ENCODE assay signal across 15 cellular contexts in the genomic region with DNA sequence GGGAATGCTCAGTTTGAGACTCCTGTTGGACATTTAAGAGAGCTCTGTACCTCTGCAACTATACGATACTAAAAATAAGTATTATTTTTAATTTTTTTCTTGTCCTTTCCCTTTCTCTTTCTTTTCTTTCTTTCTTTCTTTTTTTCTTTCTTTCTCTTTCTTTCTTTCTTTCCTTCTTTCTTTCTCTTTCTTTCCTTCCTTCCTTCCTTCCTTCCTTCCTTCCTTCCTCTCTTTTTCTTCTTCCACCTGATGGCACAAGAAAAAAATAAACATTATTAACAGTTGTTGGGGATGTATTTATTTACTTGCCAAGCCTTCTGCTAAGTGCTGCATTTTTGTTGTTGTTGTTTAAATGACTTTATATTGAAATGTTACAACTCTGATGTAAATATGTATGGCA. TPM values are rescaled to one million over a fixed set of nuclear protein-coding genes. Genes with fewer than 3 reads are reported as not detected.
DNase-seq lines count a peak whose midpoint lies in the region; ATAC-seq, FAIRE-seq and TF ChIP-seq lines count a peak whose summit lies in the region.
"Had no signal": no experiment of that assay in that cellular context is flagged by ENCODE, and none has a peak within 500 bp of the region (broad histone marks: within the 10 kb centered on the region; RNA-seq: fewer than 3 reads in every experiment).

No MANE protein-coding gene starts in this region.

- peak overlapping the region; percentile 36 for H3K27ac Mint-ChIP-seq in HFFc6
- H3K27ac Mint-ChIP-seq: GM23338 had no signal

- no peaks in the 10 kb centered on the region for H3K27me3 Mint-ChIP-seq in HFFc6 (ENCODE audit: insufficient read depth)
- H3K27me3 Mint-ChIP-seq: CD8-positive, alpha-beta memory T cell had no signal

- H3K4me1 Mint-ChIP-seq in HFFc6 (ENCODE audit: low read depth): peaks cover 95% of the 10 kb centered on the region

- TF ChIP-seq CTCF in left ventricle myocardium inferior (IDR thresholded peaks at IDR 0.05; ENCODE audit: borderline replicate concordance) (no peak), right atrium auricular region (IDR thresholded peaks at IDR 0.05) (no peak), HFFc6 (IDR thresholded peaks at IDR 0.05) (no peak), K562 (IDR thresholded peaks at IDR 0.05 in 2 of 3, conservative IDR thresholded peaks at IDR 0.05 in 1 of 3; ENCODE audit: insufficient read depth in 2 of 3, low read depth in 1 of 3, low read length in 3 of 3) (no peak)

- no peak for TF ChIP-seq EP300 in K562 (IDR thresholded peaks at IDR 0.05; ENCODE audit: low read length)

- H3K9me1 ChIP-seq in K562 (ENCODE audit: control insufficient read depth, insufficient read depth, low read length): no peaks in the 10 kb centered on the region

- H3K9me3 ChIP-seq in left ventricle myocardium inferior (replicated peaks) (no peaks in the 10 kb centered on the region), right atrium auricular region (no peaks in the 10 kb centered on the region), K562 (replicated peaks; ENCODE audit: control insufficient read depth, insufficient read depth, low read depth, low read length) (no peaks in the 10 kb centered on the region), MG63 (no peaks in the 10 kb centered on the region)
- H3K9me3 ChIP-seq: Caco-2 had no signal

- no peak overlapping the region for H3K4me2 ChIP-seq in K562 (ENCODE audit: insufficient read depth, low read length)
- H3K4me2 ChIP-seq: GM23338 had no signal

- peaks cover 38% of the 10 kb centered on the region for H3K36me3 Mint-ChIP-seq in HFFc6 (ENCODE audit: low read depth)

- no peak overlapping the region for H3K4me3 ChIP-seq in left ventricle myocardium inferior
- no peak overlapping the region for H3K4me3 ChIP-seq in right atrium auricular region
- no peak overlapping the region for H3K4me3 ChIP-seq in K562
- H3K4me3 ChIP-seq in MG63: no peak overlapping the region
- H3K4me3 ChIP-seq: GM23338 had no signal

- H3K79me2 ChIP-seq in K562 (ENCODE audit: control insufficient read depth, insufficient read depth, low read length): no peaks in the 10 kb centered on the region

- H3K36me3 ChIP-seq in left ventricle myocardium inferior: no peaks in the 10 kb centered on the region
- H3K36me3 ChIP-seq in right atrium auricular region: no peaks in the 10 kb centered on the region
- no peaks in the 10 kb centered on the region for H3K36me3 ChIP-seq in K562 (ENCODE audit: control insufficient read depth, insufficient read depth, low read length)
- no peaks in the 10 kb centered on the region for H3K36me3 ChIP-seq in MG63

- FAIRE-seq in K562 (lab: Jason Lieb, UNC): no peak
- FAIRE-seq: A204.1, HepG2, HTR-8/SVneo had no signal

- H3K27ac ChIP-seq in left ventricle myocardium inferior (replicated peaks): peak overlapping the region; percentile 68
- no peak overlapping the region for H3K27ac ChIP-seq in right atrium auricular region
- no peak overlapping the region for H3K27ac ChIP-seq in K562 (ENCODE audit: extremely low read depth, low read depth, low read length)

- DNase-seq in left ventricle myocardium inferior: no peak
- no peak for DNase-seq in right atrium auricular region (ENCODE audit: low spot score)
- no peak for DNase-seq in HFFc6
- DNase-seq in K562 (ENCODE audit: extremely low read depth in 1 of 4, low spot score in 3 of 4): no peak
- DNase-seq in MG63: no peak
- DNase-seq: Caco-2; CD8-positive, alpha-beta memory T cell; DMS53; H7 had no signal

- no TSS peak for BruUV-seq in K562 (replicated peaks; lab: Mats Ljungman, UMichigan)

- TF ChIP-seq POLR2A in K562 (conservative IDR thresholded peaks at IDR 0.05): no peak

- CTCF ChIA-PET in K562 (lab: Yijun Ruan, JAX; ENCODE audit: low intra/inter-chr PET ratio): no interaction called here

- no peak overlapping the region for H3K4me3 Mint-ChIP-seq in HFFc6
- H3K4me3 Mint-ChIP-seq: CD8-positive, alpha-beta memory T cell; GM23338 had no signal

- no peaks in the 10 kb centered on the region for H4K20me1 ChIP-seq in K562 (replicated peaks; ENCODE audit: control insufficient read depth, insufficient read depth, low read length)

- 0% methylated on average over 1 of the region's 1 CpG for WGBS in K562 (ENCODE audit: insufficient coverage, low coverage, missing lambda C conversion rate)

- POLR2A ChIA-PET in K562 (lab: Yijun Ruan, JAX): no interaction called here

- in situ Hi-C loops in K562 (cut with MboI): no loop called here

- H3K27me3 ChIP-seq in left ventricle myocardium inferior (ENCODE audit: low read depth) (no peaks in the 10 kb centered on the region), right atrium auricular region (no peaks in the 10 kb centered on the region), K562 (ENCODE audit: control insufficient read depth in 2 of 2, insufficient read depth in 2 of 2, low read length in 2 of 2) (no peaks in the 10 kb centered on the region; a peak in 1 of 5 replicates), MG63 (no peaks in the 10 kb centered on the region)

- no peaks in the 10 kb centered on the region for H3K9me3 Mint-ChIP-seq in HFFc6
- H3K9me3 Mint-ChIP-seq: CD8-positive, alpha-beta memory T cell; GM23338 had no signal

- peaks cover 21% of the 10 kb centered on the region for H3K4me1 ChIP-seq in left ventricle myocardium inferior
- peaks cover 0 to 8% of the 10 kb centered on the region in 2 donors for H3K4me1 ChIP-seq in right atrium auricular region
- H3K4me1 ChIP-seq in K562 (replicated peaks in 1 of 2; ENCODE audit: control insufficient read depth in 2 of 2, insufficient read depth in 2 of 2, low read length in 2 of 2): no peaks in the 10 kb centered on the region
- H3K4me1 ChIP-seq: Caco-2 had no signal

- H2AFZ ChIP-seq in K562 (ENCODE audit: low read depth, low read length): no peak overlapping the region
- H2AFZ ChIP-seq: GM23338 had no signal

- no peak for TF ChIP-seq RAD21 in K562 (CRISPR knock-in tag; conservative IDR thresholded peaks at IDR 0.05 in 1 of 2, IDR thresholded peaks at IDR 0.05 in 1 of 2)

- ATAC-seq in K562 (no peak), HG02885 (IDR thresholded peaks at IDR 0.05; ENCODE audit: poor library complexity, unreplicated experiment) (no peak), GM18858 (IDR thresholded peaks at IDR 0.05; ENCODE audit: unreplicated experiment) (no peak)
- ATAC-seq: GM23338, HepG2 had no signal

- H3K9ac ChIP-seq in K562 (ENCODE audit: insufficient read depth in 1 of 2, low read depth in 2 of 2, low read length in 2 of 2): no peak overlapping the region

- intact Hi-C loops in left ventricle myocardium inferior (cut with micrococcal nuclease) (no loop called here), K562 (cut with micrococcal nuclease) (no loop called here)

TF ChIP-seq in K562, 482 proteins besides CTCF, POLR2A, EP300 and RAD21:
- TF ChIP-seq, protein P1, sequence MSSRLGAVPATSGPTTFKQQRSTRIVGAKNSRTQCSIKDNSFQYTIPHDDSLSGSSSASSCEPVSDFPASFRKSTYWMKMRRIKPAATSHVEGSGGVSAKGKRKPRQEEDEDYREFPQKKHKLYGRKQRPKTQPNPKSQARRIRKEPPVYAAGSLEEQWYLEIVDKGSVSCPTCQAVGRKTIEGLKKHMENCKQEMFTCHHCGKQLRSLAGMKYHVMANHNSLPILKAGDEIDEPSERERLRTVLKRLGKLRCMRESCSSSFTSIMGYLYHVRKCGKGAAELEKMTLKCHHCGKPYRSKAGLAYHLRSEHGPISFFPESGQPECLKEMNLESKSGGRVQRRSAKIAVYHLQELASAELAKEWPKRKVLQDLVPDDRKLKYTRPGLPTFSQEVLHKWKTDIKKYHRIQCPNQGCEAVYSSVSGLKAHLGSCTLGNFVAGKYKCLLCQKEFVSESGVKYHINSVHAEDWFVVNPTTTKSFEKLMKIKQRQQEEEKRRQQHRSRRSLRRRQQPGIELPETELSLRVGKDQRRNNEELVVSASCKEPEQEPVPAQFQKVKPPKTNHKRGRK (tag; IDR thresholded peaks at IDR 0.05): peak; percentile 83
- TF ChIP-seq, protein P2, sequence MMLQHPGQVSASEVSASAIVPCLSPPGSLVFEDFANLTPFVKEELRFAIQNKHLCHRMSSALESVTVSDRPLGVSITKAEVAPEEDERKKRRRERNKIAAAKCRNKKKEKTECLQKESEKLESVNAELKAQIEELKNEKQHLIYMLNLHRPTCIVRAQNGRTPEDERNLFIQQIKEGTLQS (IDR thresholded peaks at IDR 0.05): no peak
- TF ChIP-seq, protein P2 (CRISPR knock-in tag; conservative IDR thresholded peaks at IDR 0.05): no peak
- TF ChIP-seq, protein P3, sequence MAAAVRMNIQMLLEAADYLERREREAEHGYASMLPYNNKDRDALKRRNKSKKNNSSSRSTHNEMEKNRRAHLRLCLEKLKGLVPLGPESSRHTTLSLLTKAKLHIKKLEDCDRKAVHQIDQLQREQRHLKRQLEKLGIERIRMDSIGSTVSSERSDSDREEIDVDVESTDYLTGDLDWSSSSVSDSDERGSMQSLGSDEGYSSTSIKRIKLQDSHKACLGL (CRISPR knock-in tag; IDR thresholded peaks at IDR 0.05; ENCODE audit: borderline replicate concordance, poor library complexity, severe bottlenecking): no peak

RNA-seq across cellular contexts. Expression of a gene that starts 39.5 kb away (rescaled TPM):
- 31.8 TPM for total RNA-seq in left ventricle myocardium inferior
- 1 to 10 TPM; 3.1 to 3.8 TPM for total RNA-seq in right atrium auricular region
- total RNA-seq in HFFc6 (2021; fragmentation: NEBNext Ultra II Directional; extraction: Animal tissue kit (Norgen Biotek cat#: 25700)): 10 to 100 TPM; 46.1 to 54.5 (median 51.3) TPM
- not detected in 2 replicates for total RNA-seq in K562 (2011; cell fraction: chromatin; rRNA removed; ENCODE audit: low replicate concordance)
- not detected in 2 replicates for total RNA-seq in K562 (2011; cell fraction: nucleolus; rRNA removed)
- not detected in 2 replicates for total RNA-seq in K562 (2011; cell fraction: nucleoplasm; rRNA removed)
- not detected in 2 replicates for total RNA-seq in K562 (2014; rRNA removed)
- not detected in 2 replicates for total RNA-seq in K562 (2014; rRNA removed; fragmentation: Illumina TruSeq; extraction: Trizol)
- total RNA-seq in K562 (2015; rRNA removed; fragmentation: Illumina TruSeq; extraction: Trizol): not detected in 2 replicates
- 0.31 TPM in 2 replicates for total RNA-seq in K562 (2021)
- not detected in 2 replicates for polyA plus RNA-seq in K562 (2011; rRNA removed)
- polyA plus RNA-seq in K562 (2011; cell fraction: cytosol; rRNA removed): not detected in 2 replicates
- not detected in 2 replicates for polyA plus RNA-seq in K562 (2011; cell fraction: nucleus; rRNA removed)
- 0.03 and 0.19 TPM in 2 replicates for polyA plus RNA-seq in K562 (2012)
- polyA plus RNA-seq in K562 (2014; fragmentation: Illumina TruSeq; extraction: Trizol): not detected in 2 replicates
- not detected for polyA plus RNA-seq in K562 (2014; fragmentation: Nextera tagmentation; extraction: Ambion mirVana)
- not detected in 2 replicates for polyA plus RNA-seq in K562 (2014; rRNA removed)
- not detected in 2 replicates for polyA minus RNA-seq in K562 (2011; rRNA and poly(A)+ RNA removed)
- polyA minus RNA-seq in K562 (2011; cell fraction: cytosol; rRNA and poly(A)+ RNA removed): 0.10 and 2.9 TPM in 2 replicates
- polyA minus RNA-seq in K562 (2011; cell fraction: nucleus; rRNA and poly(A)+ RNA removed): 0.11 and 0.27 TPM in 2 replicates
- total RNA-seq in MG63 (2014; rRNA removed; shearing (Covaris generic); ENCODE audit: low replicate concordance): not detected in 2 replicates
- total RNA-seq: HepG2 had no signal
